In genomic region chr15:68277131-68277604, GRCh38 we compare ENCODE assay signal across 1 cellular context.
TF ChIP-seq lines count a peak whose summit lies in the region.

No MANE protein-coding gene starts in this region.

TF ChIP-seq in GM23338, 12 proteins besides CTCF, POLR2A, EP300 and RAD21 (continued from another document):
- no peak for TF ChIP-seq EZH2phosphoT487 (IDR thresholded peaks at IDR 0.05; ENCODE audit: unreplicated experiment)
